Comparison of ENCODE assay signal across 1 cellular context in the genomic region with DNA sequence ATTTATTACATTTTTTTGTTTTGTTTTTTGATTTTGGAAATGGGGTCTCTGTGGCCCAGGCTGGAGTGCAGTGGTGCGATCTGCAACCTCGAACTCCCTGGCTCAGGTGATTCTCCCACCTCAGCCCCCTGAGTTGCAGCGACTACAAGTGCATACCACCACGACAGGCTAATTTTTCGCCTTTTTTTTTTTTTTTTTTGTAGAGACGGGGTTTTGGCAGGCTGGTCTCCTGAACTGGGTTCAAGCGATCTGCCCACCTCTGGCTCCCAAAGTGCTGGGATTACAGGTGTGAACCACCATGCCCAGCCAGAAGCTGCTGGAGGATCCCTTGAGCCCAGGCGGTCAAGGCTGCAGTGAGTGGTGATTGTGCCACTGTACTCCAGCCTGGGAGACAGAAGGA.
TF ChIP-seq lines count a peak whose summit lies in the region.

No MANE protein-coding gene starts in this region.

TF ChIP-seq in WTC11, 78 proteins besides CTCF, POLR2A, EP300 and RAD21 (continued from another document):
- TF ChIP-seq, protein P1, sequence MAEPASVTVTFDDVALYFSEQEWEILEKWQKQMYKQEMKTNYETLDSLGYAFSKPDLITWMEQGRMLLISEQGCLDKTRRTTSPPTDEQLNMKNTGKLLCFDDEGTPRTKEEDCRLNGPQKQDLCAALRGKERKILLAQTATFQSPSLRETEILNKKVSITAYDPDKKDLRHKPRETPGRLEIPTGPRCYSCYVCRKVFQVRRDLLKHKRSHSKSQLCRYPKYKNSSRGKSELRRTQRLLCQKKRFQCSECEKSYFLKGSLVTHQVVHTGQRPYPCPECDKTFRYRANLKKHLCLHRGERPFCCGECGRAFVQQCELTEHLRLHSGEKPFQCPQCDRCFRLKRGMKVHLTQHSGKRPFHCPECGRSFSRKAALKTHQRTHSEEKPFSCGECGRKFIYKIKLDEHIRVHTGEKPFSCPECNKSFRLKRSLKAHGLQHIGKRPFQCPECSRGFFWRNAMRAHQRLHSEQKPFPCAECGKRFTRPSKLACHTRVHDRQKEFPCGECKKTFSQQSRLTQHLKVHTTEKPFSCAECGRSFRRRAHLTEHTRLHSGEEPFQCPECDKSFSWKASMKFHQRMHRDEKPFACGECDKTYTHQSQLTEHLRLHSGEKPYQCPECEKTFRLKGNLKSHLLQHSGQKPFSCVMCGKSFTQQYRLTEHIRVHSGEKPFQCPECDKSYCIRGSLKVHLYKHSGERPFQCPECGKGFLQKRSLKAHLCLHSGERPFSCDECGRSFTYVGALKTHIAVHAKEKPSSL (CRISPR knock-in tag; conservative IDR thresholded peaks at IDR 0.05): no peak
